Comparison of ENCODE assay signal across 8 cellular contexts in the genomic region with DNA sequence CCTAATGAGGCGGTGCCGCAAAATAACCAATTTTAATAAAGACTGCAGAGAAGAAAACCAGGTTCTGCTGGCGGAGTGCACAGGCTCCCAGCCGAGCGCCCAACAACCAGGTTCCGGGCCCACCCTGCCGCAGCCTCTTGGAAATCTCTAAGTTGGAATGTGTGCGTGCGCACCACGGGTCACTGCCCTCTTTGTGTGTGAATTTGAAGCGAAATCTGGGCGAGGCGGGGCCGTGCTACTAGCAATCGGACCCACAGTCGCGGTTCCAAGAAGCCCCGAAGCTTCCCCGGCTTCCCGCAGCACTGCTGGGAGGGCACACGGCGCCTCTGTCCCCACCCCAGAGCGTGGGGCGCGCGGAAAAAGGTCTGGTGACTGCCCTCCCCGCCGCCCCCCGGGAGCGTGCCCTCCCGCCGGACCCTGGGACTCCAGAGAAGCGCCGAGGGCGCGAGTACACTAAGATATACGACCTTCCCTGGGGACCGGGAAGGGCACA. TPM values are rescaled to one million over a fixed set of nuclear protein-coding genes. Genes with fewer than 3 reads are reported as not detected.
DNase-seq lines count a peak whose midpoint lies in the region; ATAC-seq and TF ChIP-seq lines count a peak whose summit lies in the region.

No MANE protein-coding gene starts in this region.

- no peaks in the 10 kb centered on the region for H3K9me3 Mint-ChIP-seq in CD4-positive, alpha-beta memory T cell
- no peaks in the 10 kb centered on the region for H3K9me3 Mint-ChIP-seq in memory B cell
- no peaks in the 10 kb centered on the region for H3K9me3 Mint-ChIP-seq in stimulated activated naive CD8-positive, alpha-beta T cell treated with anti-CD3 and anti-CD28 coated beads, Interleukin-15, Interleukin-2, amounts not matched to agents 100 ng/mL and 50 ng/mL, for 24 hours

- H3K4me1 ChIP-seq in CD4-positive, alpha-beta memory T cell (ENCODE audit: insufficient read depth, low read length), result peaks cover 47% of the 10 kb centered on the region
- H3K4me1 ChIP-seq in HUES6 (ENCODE audit: control insufficient read depth, insufficient read depth, low read length) (peaks cover 30% of the 10 kb centered on the region), ectodermal cell (ENCODE audit: control insufficient read depth, insufficient read depth, low read length) (peaks cover 25% of the 10 kb centered on the region)

- H3K27me3 ChIP-seq in CD4-positive, alpha-beta memory T cell (ENCODE audit: insufficient read depth, low read length), result no peaks in the 10 kb centered on the region
- H3K27me3 ChIP-seq in HUES6 (ENCODE audit: control insufficient read depth, insufficient read depth, low read length) (peaks cover 9% of the 10 kb centered on the region; the same call in 1 of the 2 replicates), ectodermal cell (ENCODE audit: control insufficient read depth, insufficient read depth, low read length, poor library complexity, severe bottlenecking) (peaks cover 4% of the 10 kb centered on the region)

- peak in 4 of 5 donors; percentile 31 to 58 (median 35) for DNase-seq in CD4-positive, alpha-beta memory T cell
- peak in 1 of 2 donors; percentile 43 for DNase-seq in memory B cell (ENCODE audit: low spot score in 2 of 2)

- ATAC-seq in GM19397 (IDR thresholded peaks at IDR 0.05; ENCODE audit: unreplicated experiment) (peak; percentile 30), memory B cell (ENCODE audit: low read depth) (peak; percentile 3), GM21825 (IDR thresholded peaks at IDR 0.05; ENCODE audit: unreplicated experiment) (no peak)

- H3K9me3 ChIP-seq in CD4-positive, alpha-beta memory T cell (ENCODE audit: control insufficient read depth in 1 of 2, low read length in 2 of 2), result no peaks in the 10 kb centered on the region
- no peaks in the 10 kb centered on the region for H3K9me3 ChIP-seq in HUES6 (ENCODE audit: control insufficient read depth, insufficient read depth, low read depth, low read length)
- no peaks in the 10 kb centered on the region for H3K9me3 ChIP-seq in ectodermal cell (ENCODE audit: control insufficient read depth, low read length)

- no peaks in the 10 kb centered on the region for H3K36me3 ChIP-seq in CD4-positive, alpha-beta memory T cell (ENCODE audit: insufficient read depth, low read length)
- peaks cover 4% of the 10 kb centered on the region; the same call in 1 of the 2 replicates for H3K36me3 ChIP-seq in HUES6 (ENCODE audit: control insufficient read depth, insufficient read depth, low read length)
- H3K36me3 ChIP-seq in ectodermal cell (ENCODE audit: control insufficient read depth, insufficient read depth, low read length), result no peaks in the 10 kb centered on the region

- intact Hi-C loops in CD4-positive, alpha-beta memory T cell (cut with micrococcal nuclease), result loop anchor here (1.0 to 10.0 kb wide), 2 partner anchors 15 to 601 kb away; a partner anchor contains a TSS

- CTCF ChIA-PET in CD4-positive, alpha-beta memory T cell (lab: Charles Lee; ENCODE audit: partially characterized antibody), result interaction anchor here (0.7 to 2.0 kb wide), 5 partner anchors 18 to 1496 kb away, joined by 3 to 9 read pairs (median 3); no protein-coding TSS in a partner anchor

- TF ChIP-seq CTCF in WI38 (IDR thresholded peaks at IDR 0.05; ENCODE audit: low read depth, low read length), result no peak

- H3K27ac ChIP-seq in CD4-positive, alpha-beta memory T cell (ENCODE audit: low read depth, low read length), result peak overlapping the region; percentile 88
- H3K27ac ChIP-seq in HUES6 (ENCODE audit: low read depth, low read length) (peak overlapping the region; percentile 92), ectodermal cell (ENCODE audit: insufficient read depth, low read depth, low read length, poor library complexity, severe bottlenecking) (peak overlapping the region; percentile 99)

- H3K4me1 Mint-ChIP-seq in CD4-positive, alpha-beta memory T cell, result peaks cover 34 to 52% (median 42%) of the 10 kb centered on the region in 4 donors
- H3K4me1 Mint-ChIP-seq in memory B cell, result peaks cover 49% of the 10 kb centered on the region
- H3K4me1 Mint-ChIP-seq in stimulated activated naive CD8-positive, alpha-beta T cell treated with anti-CD3 and anti-CD28 coated beads, Interleukin-15, Interleukin-2, amounts not matched to agents 100 ng/mL and 50 ng/mL, for 24 hours (ENCODE audit: low read depth), result peaks cover 65% of the 10 kb centered on the region

- H3K9ac ChIP-seq in HUES6 (ENCODE audit: low read length), result peak overlapping the region; percentile 54

- H3K4me3 Mint-ChIP-seq in CD4-positive, alpha-beta memory T cell, result peak overlapping the region; percentile 83 to 94 (median 92)
- H3K4me3 Mint-ChIP-seq in memory B cell, result peak overlapping the region; percentile 85
- H3K4me3 Mint-ChIP-seq in stimulated activated naive CD8-positive, alpha-beta T cell treated with anti-CD3 and anti-CD28 coated beads, Interleukin-15, Interleukin-2, amounts not matched to agents 100 ng/mL and 50 ng/mL, for 24 hours, result peak overlapping the region; percentile 90

- peak overlapping the region; percentile 55 to 75 for H3K4me3 ChIP-seq in CD4-positive, alpha-beta memory T cell (ENCODE audit: low read length in 2 of 2)
- peak overlapping the region; percentile 76 for H3K4me3 ChIP-seq in HUES6 (ENCODE audit: low read depth, low read length)
- H3K4me3 ChIP-seq in WI38 (ENCODE audit: low read depth, low read length), result peak overlapping the region; percentile 74
- peak overlapping the region; percentile 88 for H3K4me3 ChIP-seq in ectodermal cell (ENCODE audit: insufficient read depth, low read depth, low read length)

- H3K36me3 Mint-ChIP-seq in CD4-positive, alpha-beta memory T cell, result peaks cover 0 to 19% of the 10 kb centered on the region in 2 donors
- peaks cover 3% of the 10 kb centered on the region for H3K36me3 Mint-ChIP-seq in memory B cell
- H3K36me3 Mint-ChIP-seq in stimulated activated naive CD8-positive, alpha-beta T cell treated with anti-CD3 and anti-CD28 coated beads, Interleukin-15, Interleukin-2, amounts not matched to agents 100 ng/mL and 50 ng/mL, for 24 hours (ENCODE audit: low read depth), result peaks cover 31% of the 10 kb centered on the region

- POLR2A ChIA-PET in CD4-positive, alpha-beta memory T cell (lab: Charles Lee; ENCODE audit: partially characterized antibody), result interaction anchor here (0.9 to 3.7 kb wide), 11 partner anchors 11 to 103 kb away, joined by 3 to 79 read pairs (median 5); no protein-coding TSS in a partner anchor

- no peaks in the 10 kb centered on the region for H3K27me3 Mint-ChIP-seq in CD4-positive, alpha-beta memory T cell
- H3K27me3 Mint-ChIP-seq in memory B cell, result no peaks in the 10 kb centered on the region
- no peaks in the 10 kb centered on the region for H3K27me3 Mint-ChIP-seq in stimulated activated naive CD8-positive, alpha-beta T cell treated with anti-CD3 and anti-CD28 coated beads, Interleukin-15, Interleukin-2, amounts not matched to agents 100 ng/mL and 50 ng/mL, for 24 hours

- WGBS in ectodermal cell, 2 experiments, result 0% methylated on average over 38 of the region's 38 CpGs

- H3K27ac Mint-ChIP-seq in CD4-positive, alpha-beta memory T cell, result peak overlapping the region; percentile 70 to 91 (median 90)
- peak overlapping the region; percentile 99 for H3K27ac Mint-ChIP-seq in memory B cell
- peak overlapping the region; percentile 90 for H3K27ac Mint-ChIP-seq in stimulated activated naive CD8-positive, alpha-beta T cell treated with anti-CD3 and anti-CD28 coated beads, Interleukin-15, Interleukin-2, amounts not matched to agents 100 ng/mL and 50 ng/mL, for 24 hours

RNA-seq across cellular contexts. Expression of a gene that starts 0.7 kb away (rescaled TPM):
- 1 to 10 TPM; 5.5 to 6.5 TPM for total RNA-seq in CD4-positive, alpha-beta memory T cell
- polyA plus RNA-seq in CD4-positive, alpha-beta memory T cell, result 1 to 10 TPM; 2.7 to 5.9 TPM
- 12.1 TPM for polyA plus RNA-seq in ectodermal cell (2013, experiment 1 of 4)
- polyA plus RNA-seq in ectodermal cell (2013, experiment 2 of 4), result 11.4 TPM
- polyA plus RNA-seq in ectodermal cell (2013, experiment 3 of 4), result 9.7 TPM
- 9.2 TPM for polyA plus RNA-seq in ectodermal cell (2013, experiment 4 of 4)
